In the genomic region with DNA sequence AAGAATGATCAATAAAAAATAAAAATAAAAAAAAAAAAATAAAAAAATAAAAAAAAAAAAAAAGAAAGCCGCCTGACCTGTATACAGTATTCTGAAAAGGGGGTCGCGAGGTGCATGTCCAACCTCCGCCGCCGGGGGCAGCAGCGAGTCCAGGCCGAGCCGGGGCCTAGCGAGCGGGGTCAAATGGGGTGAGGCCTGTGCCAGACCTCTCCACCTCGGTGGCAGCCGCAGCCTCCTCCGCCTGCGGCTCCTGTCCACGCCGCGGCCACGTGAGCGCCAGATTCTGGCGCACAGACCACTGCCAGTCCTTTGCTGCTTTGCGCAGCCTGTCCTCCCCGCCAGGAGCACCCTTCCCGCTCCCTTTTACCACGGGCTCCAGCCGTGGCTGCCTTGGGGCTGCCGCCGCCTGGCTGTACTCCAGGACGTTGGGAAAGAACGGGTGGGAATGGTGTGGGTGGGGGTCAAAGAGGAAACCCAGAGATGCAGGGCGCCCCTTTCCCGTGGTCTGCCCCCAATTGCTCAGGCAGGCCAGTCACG, we compare ENCODE assay signal across 1 cellular context.
TF ChIP-seq lines count a peak whose summit lies in the region.

No MANE protein-coding gene starts in this region.

TF ChIP-seq in HEK293, 187 proteins besides CTCF, POLR2A, EP300 and RAD21 (continued from another document):
- TF ChIP-seq, protein P1, sequence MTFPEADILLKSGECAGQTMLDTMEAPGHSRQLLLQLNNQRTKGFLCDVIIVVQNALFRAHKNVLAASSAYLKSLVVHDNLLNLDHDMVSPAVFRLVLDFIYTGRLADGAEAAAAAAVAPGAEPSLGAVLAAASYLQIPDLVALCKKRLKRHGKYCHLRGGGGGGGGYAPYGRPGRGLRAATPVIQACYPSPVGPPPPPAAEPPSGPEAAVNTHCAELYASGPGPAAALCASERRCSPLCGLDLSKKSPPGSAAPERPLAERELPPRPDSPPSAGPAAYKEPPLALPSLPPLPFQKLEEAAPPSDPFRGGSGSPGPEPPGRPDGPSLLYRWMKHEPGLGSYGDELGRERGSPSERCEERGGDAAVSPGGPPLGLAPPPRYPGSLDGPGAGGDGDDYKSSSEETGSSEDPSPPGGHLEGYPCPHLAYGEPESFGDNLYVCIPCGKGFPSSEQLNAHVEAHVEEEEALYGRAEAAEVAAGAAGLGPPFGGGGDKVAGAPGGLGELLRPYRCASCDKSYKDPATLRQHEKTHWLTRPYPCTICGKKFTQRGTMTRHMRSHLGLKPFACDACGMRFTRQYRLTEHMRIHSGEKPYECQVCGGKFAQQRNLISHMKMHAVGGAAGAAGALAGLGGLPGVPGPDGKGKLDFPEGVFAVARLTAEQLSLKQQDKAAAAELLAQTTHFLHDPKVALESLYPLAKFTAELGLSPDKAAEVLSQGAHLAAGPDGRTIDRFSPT (tag by site-specific recombination; IDR thresholded peaks at IDR 0.05) = no peak
TF ChIP-seq in HEK293: peak in this region for 31.
